Comparison of ENCODE assay signal across 35 cellular contexts in genomic region chr10:4485611-4486010, GRCh38.
"Had no signal": no experiment of that assay in that cellular context is flagged by ENCODE, and none has a peak within 500 bp of the region (broad histone marks: within the 10 kb centered on the region; RNA-seq: fewer than 3 reads in every experiment).

No MANE protein-coding gene starts in this region.

- H3K9ac ChIP-seq: KMS-11 had no signal

- H3K9me3 ChIP-seq: MG63 had no signal

- H3K27me3 ChIP-seq: MG63 had no signal

- H3K4me3 ChIP-seq: MG63 had no signal

- H3K36me3 ChIP-seq: MG63 had no signal

- DNase-seq: Karpas-422, Kasumi-1, KG1, MG63, MM.1S, MV-4-11, NCI-H1048, NCI-H1092, NCI-H1092 treated with DMSO at 0.1 percent for 48 hours, NCI-H1105, NCI-H1105 treated with DMSO at 0.1 percent for 48 hours, NCI-H1417, NCI-H1417 treated with DMSO at 0.1 percent for 48 hours, NCI-H1436, NCI-H1436 treated with DMSO at 0.1 percent for 48 hours, NCI-H146, NCI-H1694, NCI-H1694 treated with DMSO at 0.1 percent for 48 hours, NCI-H187, NCI-H187 treated with DMSO at 0.1 percent for 48 hours, NCI-H1930, NCI-H2029, NCI-H2029 treated with DMSO at 0.1 percent for 48 hours, NCI-H2081, NCI-H2081 treated with DMSO at 0.1 percent for 48 hours, NCI-H2107, NCI-H2171, NCI-H2171 treated with DMSO at 0.1 percent for 48 hours, NCI-H2227 treated with DMSO at 0.1 percent for 48 hours, NCI-H226, NCI-H345, NCI-H446, NCI-H446 treated with DMSO at 0.1 percent for 48 hours, NCI-H510A had no signal

- H3K4me2 ChIP-seq: KMS-11 had no signal

- H3K27ac ChIP-seq: KMS-11 had no signal
